Comparison of ENCODE assay signal across 17 cellular contexts in the genomic region with DNA sequence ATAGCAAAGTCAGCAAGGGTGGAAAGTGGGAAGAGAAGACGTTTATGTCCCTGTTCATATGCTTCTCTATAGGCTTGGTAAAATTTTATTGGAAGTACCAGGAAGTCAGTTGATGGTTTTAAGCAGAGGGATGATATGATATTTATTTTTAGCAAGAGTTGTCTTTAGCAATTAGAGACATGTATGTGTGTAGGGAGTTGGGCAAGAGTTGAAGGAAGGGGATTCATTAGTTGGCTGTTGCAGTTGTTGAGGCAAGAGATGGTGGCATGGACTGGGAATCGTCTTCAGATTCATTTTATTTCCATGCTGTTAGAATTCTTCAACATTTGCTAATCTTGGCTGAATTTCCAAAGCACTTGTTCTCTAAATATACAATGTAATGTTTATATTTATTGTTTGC.
"Had no signal": no experiment of that assay in that cellular context is flagged by ENCODE, and none has a peak within 500 bp of the region (broad histone marks: within the 10 kb centered on the region; RNA-seq: fewer than 3 reads in every experiment).

No MANE protein-coding gene starts in this region.

- ATAC-seq: activated CD4-positive, alpha-beta T cell treated with anti-CD3 and anti-CD28 coated beads for 36 hours; activated T-cell treated with anti-CD3 and anti-CD28 coated beads, Interleukin-2, amount 50 U/mL, for 72 hours; natural killer cell treated with Interleukin-12 subunit alpha and Interleukin-12 subunit beta and Interleukin-15 and Interleukin-18, amount 100 ng/mL, for 72 hours; stimulated activated naive CD8-positive, alpha-beta T cell treated with anti-CD3 and anti-CD28 coated beads, Interleukin-15, amount 100 ng/mL, for 72 hours; T-cell had no signal

- H3K4me1 ChIP-seq: prostate gland had no signal

- H3K36me3 ChIP-seq: prostate gland, sigmoid colon, WERI-Rb-1 had no signal

- H3K27me3 ChIP-seq: sigmoid colon, testis had no signal

- H3K27ac ChIP-seq: prostate gland, sigmoid colon, WERI-Rb-1 had no signal

- DNase-seq: activated CD4-positive, alpha-beta memory T cell treated with anti-CD3 and anti-CD28 coated beads, Interleukin-2, amount 10 ng/mL, durations not matched to agents 7 days and 5 days; activated CD4-positive, alpha-beta T cell treated with anti-CD3 and anti-CD28 coated beads for 36 hours; activated T-cell treated with anti-CD3 and anti-CD28 coated beads, Interleukin-2, amount 50 U/mL, for 72 hours; central memory CD4-positive, alpha-beta T cell; effector memory CD4-positive, alpha-beta T cell; glutamatergic neuron; immature natural killer cell; occipital lobe; sigmoid colon; stimulated activated CD4-positive, alpha-beta T cell treated with anti-CD3 and anti-CD28 coated beads, Interleukin-4, amount 100 ng/mL, for 1 hour; stimulated activated naive CD8-positive, alpha-beta T cell treated with anti-CD3 and anti-CD28 coated beads, Interleukin-15, amount 100 ng/mL, for 72 hours; T-cell; T1000; testis; WERI-Rb-1 had no signal

- H3K4me3 ChIP-seq: prostate gland, sigmoid colon, testis had no signal

- H3K9me3 ChIP-seq: prostate gland, sigmoid colon, testis had no signal
